8 cellular contexts compared by ENCODE assay signal in genomic region chr21:33947451-33948095, GRCh38. TPM values are rescaled to one million over a fixed set of nuclear protein-coding genes. Genes with fewer than 3 reads are reported as not detected.
DNase-seq lines count a peak whose midpoint lies in the region; ATAC-seq and TF ChIP-seq lines count a peak whose summit lies in the region.

No MANE protein-coding gene starts in this region.

- peak; percentile 66 for ATAC-seq in HG03025 (IDR thresholded peaks at IDR 0.05; ENCODE audit: low FRiP score, unreplicated experiment)

- H3K9ac ChIP-seq in colonic mucosa (ENCODE audit: low read depth in 2 of 2, low read length in 2 of 2): peak overlapping the region in 1 of 2 donors; percentile 64
- no peak overlapping the region for H3K9ac ChIP-seq in liver (ENCODE audit: low read depth in 1 of 2, low read length in 2 of 2)

- H3K4me3 ChIP-seq in colonic mucosa (no peak overlapping the region), liver (ENCODE audit: low read depth in 1 of 3, low read length in 3 of 3) (no peak overlapping the region)

- H3K36me3 ChIP-seq in colonic mucosa (no peaks in the 10 kb centered on the region), liver (ENCODE audit: control insufficient read depth in 4 of 4, insufficient read depth in 3 of 4, low read depth in 1 of 4, low read length in 3 of 4) (no peaks in the 10 kb centered on the region)

- H3K27me3 ChIP-seq in colonic mucosa (no peaks in the 10 kb centered on the region), liver (ENCODE audit: control insufficient read depth in 4 of 4, insufficient read depth in 4 of 4, low read length in 3 of 4) (no peaks in the 10 kb centered on the region)

- H3K27ac ChIP-seq in colonic mucosa (peak overlapping the region; percentile 76), liver (ENCODE audit: low read depth in 1 of 2, low read length in 2 of 2) (peak overlapping the region in 1 of 2 donors; percentile 66)

- intact Hi-C loops in colonic mucosa (cut with DNase I): loop anchor here (10.0 kb wide), 1 partner anchor 127 kb away; the partner anchor contains the start of genes MRPS6 and SLC5A3

- DNase-seq in NCI-H1105 treated with DMSO at 0.1 percent for 48 hours (lab: John Stamatoyannopoulos, UW) (peak; percentile 71), NCI-H1105 (lab: John Stamatoyannopoulos, UW) (no peak), NCI-H2227 (lab: John Stamatoyannopoulos, UW; ENCODE audit: unreplicated experiment) (peak; percentile 80), colonic mucosa (peak; percentile 76)
- peak; percentile 88 for DNase-seq in activated CD4-positive, alpha-beta T cell treated with anti-CD3 and anti-CD28 coated beads for 48 hours
- DNase-seq in stimulated activated CD4-positive, alpha-beta T cell treated with anti-CD3 and anti-CD28 coated beads, TNF-alpha, amount 100 ng/mL, for 1 hour (ENCODE audit: low read depth in 3 of 3, low spot score in 1 of 3): peak; percentile 51 to 75 (median 70)

- H3K4me1 ChIP-seq in colonic mucosa (peaks cover 4% of the 10 kb centered on the region), liver (ENCODE audit: control insufficient read depth in 4 of 4, insufficient read depth in 4 of 4, low read length in 3 of 4) (no peaks in the 10 kb centered on the region)

- 60% methylated on average over 9 of the region's 9 CpGs for WGBS in liver

- no peak for TF ChIP-seq CTCF in colonic mucosa (IDR thresholded peaks at IDR 0.05)
- TF ChIP-seq CTCF in liver (IDR thresholded peaks at IDR 0.05; ENCODE audit: low read depth, low read length, missing input control): no peak

- H3K9me3 ChIP-seq in colonic mucosa (no peaks in the 10 kb centered on the region), liver (ENCODE audit: control insufficient read depth in 4 of 4, low read length in 3 of 4) (no peaks in the 10 kb centered on the region)

- TF ChIP-seq RAD21 in liver (IDR thresholded peaks at IDR 0.05): no peak

TF ChIP-seq in liver, 16 proteins besides CTCF, POLR2A, EP300 and RAD21:
- peak; percentile 41 to 87 for TF ChIP-seq JUND (IDR thresholded peaks at IDR 0.05)
- no peak for TF ChIP-seq HNF4G (IDR thresholded peaks at IDR 0.05)

RNA-seq across cellular contexts. Expression of gene ATP5PO, which starts 32.0 kb away (rescaled TPM):
- total RNA-seq in colonic mucosa: 100 to 1,000 TPM; 312 to 335 TPM
- total RNA-seq in liver: 100 to 1,000 TPM in 1 of 2 donors, 10 to 100 TPM in 1; 72.8 to 104 TPM
- polyA plus RNA-seq in liver: 100 to 1,000 TPM; 157 to 200 TPM
